In genomic region chr1:223081181-223081994, GRCh38 we compare ENCODE assay signal across 1 cellular context.
TF ChIP-seq lines count a peak whose summit lies in the region.

No MANE protein-coding gene starts in this region.

TF ChIP-seq in HEK293, 187 proteins besides CTCF, POLR2A, EP300 and RAD21 (continued from another document and continues in another):
- no peak for TF ChIP-seq PRDM6 (tag by site-specific recombination; IDR thresholded peaks at IDR 0.05)
- TF ChIP-seq ZBTB20 (tag by site-specific recombination; IDR thresholded peaks at IDR 0.05) = peak; percentile 67
- TF ChIP-seq ZNF610 (tag by site-specific recombination; IDR thresholded peaks at IDR 0.05; ENCODE audit: borderline replicate concordance) = peak; percentile 71; the same call in 1 of the 2 replicates
- TF ChIP-seq ZNF223 (tag by site-specific recombination; IDR thresholded peaks at IDR 0.05) = no peak
- TF ChIP-seq ZNF280C (tag by site-specific recombination; IDR thresholded peaks at IDR 0.05) = no peak
- TF ChIP-seq ZNF140 (tag by site-specific recombination; IDR thresholded peaks at IDR 0.05) = no peak
- no peak for TF ChIP-seq BCL6B (tag by site-specific recombination; IDR thresholded peaks at IDR 0.05)
- TF ChIP-seq ZNF302 (tag by site-specific recombination; IDR thresholded peaks at IDR 0.05; ENCODE audit: low read depth) = no peak
- no peak for TF ChIP-seq ZNF580 (tag by site-specific recombination; IDR thresholded peaks at IDR 0.05)
- TF ChIP-seq ZNF76 (tag by site-specific recombination; IDR thresholded peaks at IDR 0.05; ENCODE audit: borderline replicate concordance, low read depth) = peak; percentile 62; the same call in 1 of the 2 replicates
- TF ChIP-seq SP7 (tag by site-specific recombination; IDR thresholded peaks at IDR 0.05) = peak; percentile 92
- no peak for TF ChIP-seq ZNF677 (tag by site-specific recombination; IDR thresholded peaks at IDR 0.05)
- peak; percentile 74; the same call in 1 of the 2 replicates for TF ChIP-seq ZNF24 (tag by site-specific recombination; IDR thresholded peaks at IDR 0.05)
- TF ChIP-seq ZFHX2 (tag by site-specific recombination; conservative IDR thresholded peaks at IDR 0.05) = no peak
- TF ChIP-seq GLIS2 (tag by site-specific recombination; IDR thresholded peaks at IDR 0.05) = peak; percentile 82
- peak; percentile 76 for TF ChIP-seq ZNF184 (tag by site-specific recombination; IDR thresholded peaks at IDR 0.05)
- TF ChIP-seq KLF7 (tag by site-specific recombination; IDR thresholded peaks at IDR 0.05; ENCODE audit: borderline replicate concordance) = no peak; the same call in 1 of the 2 replicates
- peak; percentile 87 for TF ChIP-seq ZNF18 (tag by site-specific recombination; IDR thresholded peaks at IDR 0.05)
- TF ChIP-seq ZNF362 (tag by site-specific recombination; IDR thresholded peaks at IDR 0.05) = peak; percentile 47; the same call in 1 of the 2 replicates
- TF ChIP-seq ZNF211 (tag by site-specific recombination; IDR thresholded peaks at IDR 0.05; ENCODE audit: low read depth) = no peak
- TF ChIP-seq GLI2 (tag by site-specific recombination; IDR thresholded peaks at IDR 0.05; ENCODE audit: borderline replicate concordance, low read depth) = no peak
- TF ChIP-seq ZBTB21 (tag by site-specific recombination; IDR thresholded peaks at IDR 0.05) = peak; percentile 97
- TF ChIP-seq ZNF629 (tag by site-specific recombination; IDR thresholded peaks at IDR 0.05) = peak; percentile 99
- TF ChIP-seq KLF1 (tag by site-specific recombination; IDR thresholded peaks at IDR 0.05) = peak; percentile 68; the same call in 1 of the 2 replicates
- TF ChIP-seq SP2 (tag by site-specific recombination; IDR thresholded peaks at IDR 0.05) = peak; percentile 51
- peak; percentile 98 for TF ChIP-seq ZSCAN30 (tag by site-specific recombination; IDR thresholded peaks at IDR 0.05)
- no peak for TF ChIP-seq GFI1B (tag by site-specific recombination; IDR thresholded peaks at IDR 0.05)
- TF ChIP-seq ZNF549 (tag by site-specific recombination; IDR thresholded peaks at IDR 0.05) = no peak
- TF ChIP-seq ZNF514 (tag by site-specific recombination; IDR thresholded peaks at IDR 0.05) = no peak
- TF ChIP-seq ZNF37A (tag by site-specific recombination; IDR thresholded peaks at IDR 0.05) = no peak
- no peak for TF ChIP-seq PRDM1 (tag by site-specific recombination; IDR thresholded peaks at IDR 0.05)
- TF ChIP-seq ZNF560 (tag by site-specific recombination; IDR thresholded peaks at IDR 0.05; ENCODE audit: borderline replicate concordance) = no peak
- peak; percentile 29; the same call in 1 of the 2 replicates for TF ChIP-seq SCRT2 (tag by site-specific recombination; IDR thresholded peaks at IDR 0.05)
- no peak for TF ChIP-seq HOXD13 (CRISPR knock-in tag; IDR thresholded peaks at IDR 0.05; ENCODE audit: borderline replicate concordance)
- TF ChIP-seq ZNF660 (tag by site-specific recombination; IDR thresholded peaks at IDR 0.05) = peak; percentile 96; the same call in 1 of the 2 replicates
- no peak for TF ChIP-seq ELK4 (IDR thresholded peaks at IDR 0.05; ENCODE audit: borderline replicate concordance, low read depth, low read length)
- no peak for TF ChIP-seq ZNF112 (tag by site-specific recombination; IDR thresholded peaks at IDR 0.05)
- no peak for TF ChIP-seq ZNF121 (tag by site-specific recombination; IDR thresholded peaks at IDR 0.05)
- no peak for TF ChIP-seq RBAK (tag by site-specific recombination; IDR thresholded peaks at IDR 0.05)
- peak; percentile 32; the same call in 1 of the 2 replicates for TF ChIP-seq ZSCAN5A (tag by site-specific recombination; IDR thresholded peaks at IDR 0.05)
- no peak for TF ChIP-seq ZNF174 (tag by site-specific recombination; IDR thresholded peaks at IDR 0.05)
- no peak for TF ChIP-seq ZBTB10 (tag by site-specific recombination; IDR thresholded peaks at IDR 0.05)
- TF ChIP-seq ZNF48 (tag by site-specific recombination; IDR thresholded peaks at IDR 0.05) = no peak
- TF ChIP-seq TCF7L2 (IDR thresholded peaks at IDR 0.05; ENCODE audit: borderline replicate concordance, low read depth, low read length) = no peak
- peak; percentile 76 for TF ChIP-seq GLIS1 (tag by site-specific recombination; IDR thresholded peaks at IDR 0.05)
- no peak for TF ChIP-seq ZNF169 (tag by site-specific recombination; IDR thresholded peaks at IDR 0.05)
- TF ChIP-seq ZNF658 (tag by site-specific recombination; IDR thresholded peaks at IDR 0.05) = no peak
- TF ChIP-seq ZNF558 (tag by site-specific recombination; IDR thresholded peaks at IDR 0.05) = peak; percentile 48; the same call in 1 of the 2 replicates
- no peak for TF ChIP-seq AEBP2 (tag by site-specific recombination; IDR thresholded peaks at IDR 0.05; ENCODE audit: borderline replicate concordance)
- TF ChIP-seq ZNF341 (tag by site-specific recombination; IDR thresholded peaks at IDR 0.05; ENCODE audit: low read depth) = peak; percentile 92
- TF ChIP-seq HOXC10 (CRISPR knock-in tag; IDR thresholded peaks at IDR 0.05) = no peak
- no peak for TF ChIP-seq ZNF23 (tag by site-specific recombination; IDR thresholded peaks at IDR 0.05; ENCODE audit: borderline replicate concordance)
